16 cellular contexts compared by ENCODE assay signal in genomic region chr3:9883676-9884554, GRCh38. TPM values are rescaled to one million over a fixed set of nuclear protein-coding genes. Genes with fewer than 3 reads are reported as not detected.
DNase-seq lines count a peak whose midpoint lies in the region; ATAC-seq and TF ChIP-seq lines count a peak whose summit lies in the region.
"Had no signal": no experiment of that assay in that cellular context is flagged by ENCODE, and none has a peak within 500 bp of the region (broad histone marks: within the 10 kb centered on the region; RNA-seq: fewer than 3 reads in every experiment).

No MANE protein-coding gene starts in this region.

- H3K36me3 Mint-ChIP-seq in chondrocyte (ENCODE audit: low read depth), result no peaks in the 10 kb centered on the region

- H3K27ac ChIP-seq in 22Rv1 (peak overlapping the region; percentile 12; the same call in 1 of the 2 replicates), body of pancreas (no peak overlapping the region)
- H3K27ac ChIP-seq: thoracic aorta had no signal

- no peaks in the 10 kb centered on the region for H3K36me3 ChIP-seq in body of pancreas (replicated peaks in 1 of 2; ENCODE audit: insufficient read depth in 1 of 2, low read depth in 2 of 2)
- H3K36me3 ChIP-seq: thoracic aorta had no signal

- peaks cover 8% of the 10 kb centered on the region for H3K4me1 Mint-ChIP-seq in chondrocyte (ENCODE audit: low read depth)

- TF ChIP-seq CTCF in 22Rv1 (IDR thresholded peaks at IDR 0.05) (no peak), chondrocyte (IDR thresholded peaks at IDR 0.05) (no peak), body of pancreas (IDR thresholded peaks at IDR 0.05) (no peak)

- no peaks in the 10 kb centered on the region for H3K4me1 ChIP-seq in body of pancreas

- ATAC-seq in HG02870 (IDR thresholded peaks at IDR 0.05; ENCODE audit: unreplicated experiment) (no peak), HG02571 (IDR thresholded peaks at IDR 0.05; ENCODE audit: unreplicated experiment) (no peak), body of pancreas (no peak)
- ATAC-seq: Right ventricle myocardium inferior had no signal

- 74 to 85% methylated on average over 7 of the region's 7 CpGs for WGBS in body of pancreas, 2 donors

- no peak overlapping the region for H3K4me3 ChIP-seq in body of pancreas
- H3K4me3 ChIP-seq: thoracic aorta had no signal

- no peaks in the 10 kb centered on the region for H3K9me3 ChIP-seq in body of pancreas
- H3K9me3 ChIP-seq: thoracic aorta had no signal

- H3K9me3 Mint-ChIP-seq in chondrocyte (ENCODE audit: low read depth), result no peaks in the 10 kb centered on the region
- H3K9me3 Mint-ChIP-seq: H9, nephron had no signal

- intact Hi-C loops in body of pancreas (cut with DNase I), result no loop called here

- H3K27me3 ChIP-seq in body of pancreas, result no peaks in the 10 kb centered on the region

- H3K27ac Mint-ChIP-seq in chondrocyte (ENCODE audit: unreplicated experiment), result peak overlapping the region; percentile 90

- TF ChIP-seq POLR2A in body of pancreas (IDR thresholded peaks at IDR 0.05), result no peak

- H3K4me3 Mint-ChIP-seq in chondrocyte (ENCODE audit: unreplicated experiment), result no peak overlapping the region
- H3K4me3 Mint-ChIP-seq: H9, nephron had no signal

- H3K27me3 Mint-ChIP-seq in chondrocyte (ENCODE audit: low read depth), result no peaks in the 10 kb centered on the region

- DNase-seq in HS-5 (ENCODE audit: low read depth), result peak; percentile 14
- DNase-seq in chondrocyte (ENCODE audit: low spot score), result no peak
- DNase-seq in myocyte (ENCODE audit: low read depth), result peak; percentile 82
- no peak for DNase-seq in AML-193 (lab: John Stamatoyannopoulos, UW)
- no peak for DNase-seq in body of pancreas
- DNase-seq: activated naive CD4-positive, alpha-beta T cell treated with Interleukin-2 at 50 U/mL for 16 hours; H9; NCI-H1417 treated with DMSO at 0.1 percent for 48 hours; NCI-H526 had no signal

RNA-seq across cellular contexts. Expression of gene CIDEC, which starts 3.9 kb away (rescaled TPM):
- total RNA-seq in chondrocyte (not detected in 3 replicates), myocyte (0.26 TPM in 1 of 2 replicates, not detected in the other), body of pancreas (100 to 1,000 TPM in 1 of 2 donors, 1 to 10 TPM in 1; 6.5 to 134 TPM)
- 0.09 TPM for polyA plus RNA-seq in myocyte (2012)
- total RNA-seq: H9, kidney epithelial cell had no signal

RNA-seq across cellular contexts. Expression of gene JAGN1, which starts 6.5 kb away (rescaled TPM):
- total RNA-seq in chondrocyte (20.3 to 25.1 TPM (median 24.5 TPM) in 3 replicates), myocyte (41.4 and 50.5 TPM in 2 replicates), body of pancreas (10 to 100 TPM in 1 of 2 donors, 1 to 10 TPM in 1; 5.6 to 19.7 TPM)
- 43.6 TPM for polyA plus RNA-seq in myocyte (2012)

RNA-seq across cellular contexts. Expression of gene IL17RE, which starts 18.7 kb away (rescaled TPM):
- total RNA-seq in chondrocyte (0.42 to 1.6 TPM (median 0.92 TPM) in 3 replicates), myocyte (0.40 and 0.68 TPM in 2 replicates), body of pancreas (10 to 100 TPM; 10.9 to 18.2 TPM)
- 1.3 TPM for polyA plus RNA-seq in myocyte (2012)

RNA-seq across cellular contexts. Expression of gene IL17RC, which starts 33.0 kb away (rescaled TPM):
- total RNA-seq in chondrocyte (20.8 to 26.4 TPM (median 21.3 TPM) in 3 replicates), myocyte (24.4 and 33.9 TPM in 2 replicates), body of pancreas (10 to 100 TPM; 40.7 to 60.3 TPM)
- polyA plus RNA-seq in myocyte (2012), result 28.3 TPM

RNA-seq across cellular contexts. Expression of gene RPUSD3, which starts 40.1 kb away (rescaled TPM):
- 26.9 to 31.4 TPM (median 27.7 TPM) in 3 replicates for total RNA-seq in chondrocyte
- 34.9 and 43.4 TPM in 2 replicates for total RNA-seq in myocyte
- polyA plus RNA-seq in myocyte (2012), result 33.9 TPM
- 10 to 100 TPM; 31.6 to 51.4 TPM for total RNA-seq in body of pancreas

Comparison
In these comparisons a context has a peak if more than half of its experiments do, and no peak if none do; other contexts are left out.
1. DNase-seq: peak in HS-5 (single experiment) and myocyte (single experiment); none in chondrocyte (single experiment), AML-193 (0 of 2) and body of pancreas (0 of 4).